1 cellular context compared by ENCODE assay signal in the genomic region with DNA sequence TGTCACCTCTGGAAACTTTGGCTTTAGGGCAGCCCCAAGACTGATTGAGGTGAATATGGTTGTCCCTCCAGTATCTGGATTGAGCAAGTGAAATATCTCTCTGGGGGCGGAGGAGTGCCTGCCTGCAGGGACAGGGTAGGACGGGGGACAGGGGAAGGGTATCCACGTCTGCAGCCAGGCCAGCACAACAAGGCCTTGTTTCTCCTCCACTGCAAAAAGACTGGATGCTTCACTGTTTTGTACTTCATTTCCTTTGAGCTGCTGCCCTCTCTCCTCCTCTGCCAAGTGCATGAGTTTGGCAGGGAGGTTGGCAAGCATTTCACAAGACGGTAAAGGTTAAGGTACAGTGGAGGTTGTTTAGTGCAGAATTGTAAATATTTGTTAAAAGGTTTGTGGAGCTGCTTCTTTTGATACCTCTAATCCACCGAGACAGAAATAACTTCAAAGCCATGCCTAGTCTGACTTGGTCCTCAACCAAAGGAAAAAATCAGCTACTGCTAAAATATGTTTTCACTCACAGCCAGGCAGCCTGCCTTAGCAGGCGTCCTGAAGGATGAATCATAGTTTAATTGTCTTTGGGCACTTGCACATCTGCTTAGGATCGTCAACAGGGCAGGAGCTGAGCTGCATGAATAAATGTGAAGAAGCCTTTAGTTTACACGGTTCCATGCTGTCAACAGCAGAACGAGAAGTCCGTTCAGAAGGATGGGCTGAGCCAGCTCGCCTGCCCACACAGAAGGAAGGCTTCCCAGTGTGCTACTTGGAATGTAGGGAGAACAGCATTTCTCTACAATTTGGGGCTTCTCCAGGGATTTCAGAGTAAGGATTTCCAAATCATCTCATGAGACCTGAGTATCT.
TF ChIP-seq lines count a peak whose summit lies in the region.

No MANE protein-coding gene starts in this region.

TF ChIP-seq in HepG2, 621 proteins besides CTCF, POLR2A, EP300 and RAD21 (continued from another document and continues in another):
- TF ChIP-seq ZHX2 (IDR thresholded peaks at IDR 0.05; ENCODE audit: low read depth) = 0 out of 2 replicates have a peak, but pooled peaks have one; percentile 13
- TF ChIP-seq ZHX2 (CRISPR knock-in tag; IDR thresholded peaks at IDR 0.05; ENCODE audit: borderline replicate concordance) = no peak
- TF ChIP-seq ZBTB7A (CRISPR knock-in tag; IDR thresholded peaks at IDR 0.05) = peak; percentile 81
- TF ChIP-seq, protein P1, sequence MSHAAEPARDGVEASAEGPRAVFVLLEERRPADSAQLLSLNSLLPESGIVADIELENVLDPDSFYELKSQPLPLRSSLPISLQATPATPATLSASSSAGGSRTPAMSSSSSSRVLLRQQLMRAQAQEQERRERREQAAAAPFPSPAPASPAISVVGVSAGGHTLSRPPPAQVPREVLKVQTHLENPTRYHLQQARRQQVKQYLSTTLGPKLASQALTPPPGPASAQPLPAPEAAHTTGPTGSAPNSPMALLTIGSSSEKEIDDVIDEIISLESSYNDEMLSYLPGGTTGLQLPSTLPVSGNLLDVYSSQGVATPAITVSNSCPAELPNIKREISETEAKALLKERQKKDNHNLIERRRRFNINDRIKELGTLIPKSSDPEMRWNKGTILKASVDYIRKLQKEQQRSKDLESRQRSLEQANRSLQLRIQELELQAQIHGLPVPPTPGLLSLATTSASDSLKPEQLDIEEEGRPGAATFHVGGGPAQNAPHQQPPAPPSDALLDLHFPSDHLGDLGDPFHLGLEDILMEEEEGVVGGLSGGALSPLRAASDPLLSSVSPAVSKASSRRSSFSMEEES (CRISPR knock-in tag; IDR thresholded peaks at IDR 0.05) = peak; percentile 91
- TF ChIP-seq MYNN (CRISPR knock-in tag; IDR thresholded peaks at IDR 0.05; ENCODE audit: low read depth) = peak; percentile 39; the same call in 1 of the 2 replicates
- TF ChIP-seq ATAD3A (CRISPR knock-in tag; IDR thresholded peaks at IDR 0.05) = no peak
- peak; percentile 92; the same call in 1 of the 2 replicates for TF ChIP-seq ZHX1 (CRISPR knock-in tag; IDR thresholded peaks at IDR 0.05; ENCODE audit: low read depth)
- TF ChIP-seq REXO4 (CRISPR knock-in tag; IDR thresholded peaks at IDR 0.05; ENCODE audit: borderline replicate concordance) = no peak
- TF ChIP-seq ZNF816 (CRISPR knock-in tag; IDR thresholded peaks at IDR 0.05; ENCODE audit: borderline replicate concordance) = peak; percentile 65; the same call in 1 of the 2 replicates
- TF ChIP-seq ZNF703 (CRISPR knock-in tag; IDR thresholded peaks at IDR 0.05; ENCODE audit: borderline replicate concordance) = peak; percentile 67; the same call in 1 of the 2 replicates
- peak; percentile 99 for TF ChIP-seq TBX2 (CRISPR knock-in tag; IDR thresholded peaks at IDR 0.05; ENCODE audit: borderline replicate concordance)
- peak; percentile 98 for TF ChIP-seq CREM (IDR thresholded peaks at IDR 0.05)
- TF ChIP-seq CREM (CRISPR knock-in tag; IDR thresholded peaks at IDR 0.05) = no peak
- TF ChIP-seq, protein P2, sequence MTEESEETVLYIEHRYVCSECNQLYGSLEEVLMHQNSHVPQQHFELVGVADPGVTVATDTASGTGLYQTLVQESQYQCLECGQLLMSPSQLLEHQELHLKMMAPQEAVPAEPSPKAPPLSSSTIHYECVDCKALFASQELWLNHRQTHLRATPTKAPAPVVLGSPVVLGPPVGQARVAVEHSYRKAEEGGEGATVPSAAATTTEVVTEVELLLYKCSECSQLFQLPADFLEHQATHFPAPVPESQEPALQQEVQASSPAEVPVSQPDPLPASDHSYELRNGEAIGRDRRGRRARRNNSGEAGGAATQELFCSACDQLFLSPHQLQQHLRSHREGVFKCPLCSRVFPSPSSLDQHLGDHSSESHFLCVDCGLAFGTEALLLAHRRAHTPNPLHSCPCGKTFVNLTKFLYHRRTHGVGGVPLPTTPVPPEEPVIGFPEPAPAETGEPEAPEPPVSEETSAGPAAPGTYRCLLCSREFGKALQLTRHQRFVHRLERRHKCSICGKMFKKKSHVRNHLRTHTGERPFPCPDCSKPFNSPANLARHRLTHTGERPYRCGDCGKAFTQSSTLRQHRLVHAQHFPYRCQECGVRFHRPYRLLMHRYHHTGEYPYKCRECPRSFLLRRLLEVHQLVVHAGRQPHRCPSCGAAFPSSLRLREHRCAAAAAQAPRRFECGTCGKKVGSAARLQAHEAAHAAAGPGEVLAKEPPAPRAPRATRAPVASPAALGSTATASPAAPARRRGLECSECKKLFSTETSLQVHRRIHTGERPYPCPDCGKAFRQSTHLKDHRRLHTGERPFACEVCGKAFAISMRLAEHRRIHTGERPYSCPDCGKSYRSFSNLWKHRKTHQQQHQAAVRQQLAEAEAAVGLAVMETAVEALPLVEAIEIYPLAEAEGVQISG (CRISPR knock-in tag; IDR thresholded peaks at IDR 0.05) = peak; percentile 91
- TF ChIP-seq ZNF558 (CRISPR knock-in tag; IDR thresholded peaks at IDR 0.05; ENCODE audit: borderline replicate concordance) = peak; percentile 76; the same call in 1 of the 2 replicates
- TF ChIP-seq NAIF1 (CRISPR knock-in tag; IDR thresholded peaks at IDR 0.05; ENCODE audit: borderline replicate concordance) = 0 out of 2 replicates have a peak, but pooled peaks have one; percentile 39
- TF ChIP-seq, protein P3, sequence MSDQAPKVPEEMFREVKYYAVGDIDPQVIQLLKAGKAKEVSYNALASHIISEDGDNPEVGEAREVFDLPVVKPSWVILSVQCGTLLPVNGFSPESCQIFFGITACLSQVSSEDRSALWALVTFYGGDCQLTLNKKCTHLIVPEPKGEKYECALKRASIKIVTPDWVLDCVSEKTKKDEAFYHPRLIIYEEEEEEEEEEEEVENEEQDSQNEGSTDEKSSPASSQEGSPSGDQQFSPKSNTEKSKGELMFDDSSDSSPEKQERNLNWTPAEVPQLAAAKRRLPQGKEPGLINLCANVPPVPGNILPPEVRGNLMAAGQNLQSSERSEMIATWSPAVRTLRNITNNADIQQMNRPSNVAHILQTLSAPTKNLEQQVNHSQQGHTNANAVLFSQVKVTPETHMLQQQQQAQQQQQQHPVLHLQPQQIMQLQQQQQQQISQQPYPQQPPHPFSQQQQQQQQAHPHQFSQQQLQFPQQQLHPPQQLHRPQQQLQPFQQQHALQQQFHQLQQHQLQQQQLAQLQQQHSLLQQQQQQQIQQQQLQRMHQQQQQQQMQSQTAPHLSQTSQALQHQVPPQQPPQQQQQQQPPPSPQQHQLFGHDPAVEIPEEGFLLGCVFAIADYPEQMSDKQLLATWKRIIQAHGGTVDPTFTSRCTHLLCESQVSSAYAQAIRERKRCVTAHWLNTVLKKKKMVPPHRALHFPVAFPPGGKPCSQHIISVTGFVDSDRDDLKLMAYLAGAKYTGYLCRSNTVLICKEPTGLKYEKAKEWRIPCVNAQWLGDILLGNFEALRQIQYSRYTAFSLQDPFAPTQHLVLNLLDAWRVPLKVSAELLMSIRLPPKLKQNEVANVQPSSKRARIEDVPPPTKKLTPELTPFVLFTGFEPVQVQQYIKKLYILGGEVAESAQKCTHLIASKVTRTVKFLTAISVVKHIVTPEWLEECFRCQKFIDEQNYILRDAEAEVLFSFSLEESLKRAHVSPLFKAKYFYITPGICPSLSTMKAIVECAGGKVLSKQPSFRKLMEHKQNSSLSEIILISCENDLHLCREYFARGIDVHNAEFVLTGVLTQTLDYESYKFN (CRISPR knock-in tag; conservative IDR thresholded peaks at IDR 0.05) = peak; percentile 100
- no peak for TF ChIP-seq ZNF672 (CRISPR knock-in tag; IDR thresholded peaks at IDR 0.05)
- TF ChIP-seq, protein P4, sequence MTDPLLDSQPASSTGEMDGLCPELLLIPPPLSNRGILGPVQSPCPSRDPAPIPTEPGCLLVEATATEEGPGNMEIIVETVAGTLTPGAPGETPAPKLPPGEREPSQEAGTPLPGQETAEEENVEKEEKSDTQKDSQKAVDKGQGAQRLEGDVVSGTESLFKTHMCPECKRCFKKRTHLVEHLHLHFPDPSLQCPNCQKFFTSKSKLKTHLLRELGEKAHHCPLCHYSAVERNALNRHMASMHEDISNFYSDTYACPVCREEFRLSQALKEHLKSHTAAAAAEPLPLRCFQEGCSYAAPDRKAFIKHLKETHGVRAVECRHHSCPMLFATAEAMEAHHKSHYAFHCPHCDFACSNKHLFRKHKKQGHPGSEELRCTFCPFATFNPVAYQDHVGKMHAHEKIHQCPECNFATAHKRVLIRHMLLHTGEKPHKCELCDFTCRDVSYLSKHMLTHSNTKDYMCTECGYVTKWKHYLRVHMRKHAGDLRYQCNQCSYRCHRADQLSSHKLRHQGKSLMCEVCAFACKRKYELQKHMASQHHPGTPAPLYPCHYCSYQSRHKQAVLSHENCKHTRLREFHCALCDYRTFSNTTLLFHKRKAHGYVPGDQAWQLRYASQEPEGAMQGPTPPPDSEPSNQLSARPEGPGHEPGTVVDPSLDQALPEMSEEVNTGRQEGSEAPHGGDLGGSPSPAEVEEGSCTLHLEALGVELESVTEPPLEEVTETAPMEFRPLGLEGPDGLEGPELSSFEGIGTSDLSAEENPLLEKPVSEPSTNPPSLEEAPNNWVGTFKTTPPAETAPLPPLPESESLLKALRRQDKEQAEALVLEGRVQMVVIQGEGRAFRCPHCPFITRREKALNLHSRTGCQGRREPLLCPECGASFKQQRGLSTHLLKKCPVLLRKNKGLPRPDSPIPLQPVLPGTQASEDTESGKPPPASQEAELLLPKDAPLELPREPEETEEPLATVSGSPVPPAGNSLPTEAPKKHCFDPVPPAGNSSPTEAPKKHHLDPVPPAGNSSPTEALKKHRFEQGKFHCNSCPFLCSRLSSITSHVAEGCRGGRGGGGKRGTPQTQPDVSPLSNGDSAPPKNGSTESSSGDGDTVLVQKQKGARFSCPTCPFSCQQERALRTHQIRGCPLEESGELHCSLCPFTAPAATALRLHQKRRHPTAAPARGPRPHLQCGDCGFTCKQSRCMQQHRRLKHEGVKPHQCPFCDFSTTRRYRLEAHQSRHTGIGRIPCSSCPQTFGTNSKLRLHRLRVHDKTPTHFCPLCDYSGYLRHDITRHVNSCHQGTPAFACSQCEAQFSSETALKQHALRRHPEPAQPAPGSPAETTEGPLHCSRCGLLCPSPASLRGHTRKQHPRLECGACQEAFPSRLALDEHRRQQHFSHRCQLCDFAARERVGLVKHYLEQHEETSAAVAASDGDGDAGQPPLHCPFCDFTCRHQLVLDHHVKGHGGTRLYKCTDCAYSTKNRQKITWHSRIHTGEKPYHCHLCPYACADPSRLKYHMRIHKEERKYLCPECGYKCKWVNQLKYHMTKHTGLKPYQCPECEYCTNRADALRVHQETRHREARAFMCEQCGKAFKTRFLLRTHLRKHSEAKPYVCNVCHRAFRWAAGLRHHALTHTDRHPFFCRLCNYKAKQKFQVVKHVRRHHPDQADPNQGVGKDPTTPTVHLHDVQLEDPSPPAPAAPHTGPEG (CRISPR knock-in tag; IDR thresholded peaks at IDR 0.05) = peak; percentile 63; the same call in 1 of the 2 replicates
- no peak for TF ChIP-seq ZNF235 (CRISPR knock-in tag; IDR thresholded peaks at IDR 0.05; ENCODE audit: borderline replicate concordance)
- TF ChIP-seq, protein P5, sequence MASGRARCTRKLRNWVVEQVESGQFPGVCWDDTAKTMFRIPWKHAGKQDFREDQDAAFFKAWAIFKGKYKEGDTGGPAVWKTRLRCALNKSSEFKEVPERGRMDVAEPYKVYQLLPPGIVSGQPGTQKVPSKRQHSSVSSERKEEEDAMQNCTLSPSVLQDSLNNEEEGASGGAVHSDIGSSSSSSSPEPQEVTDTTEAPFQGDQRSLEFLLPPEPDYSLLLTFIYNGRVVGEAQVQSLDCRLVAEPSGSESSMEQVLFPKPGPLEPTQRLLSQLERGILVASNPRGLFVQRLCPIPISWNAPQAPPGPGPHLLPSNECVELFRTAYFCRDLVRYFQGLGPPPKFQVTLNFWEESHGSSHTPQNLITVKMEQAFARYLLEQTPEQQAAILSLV (CRISPR knock-in tag; IDR thresholded peaks at IDR 0.05; ENCODE audit: borderline replicate concordance) = no peak
- TF ChIP-seq HNRNPUL1 (IDR thresholded peaks at IDR 0.05; ENCODE audit: low read depth, low read length) = no peak
- TF ChIP-seq CEBPG (CRISPR knock-in tag; IDR thresholded peaks at IDR 0.05) = peak; percentile 95
